ENCODE assay signal across 20 cellular contexts in genomic region chr22:11613898-11614755, GRCh38.
DNase-seq lines count a peak whose midpoint lies in the region; ATAC-seq, FAIRE-seq and TF ChIP-seq lines count a peak whose summit lies in the region.
"Had no signal": no experiment of that assay in that cellular context is flagged by ENCODE, and none has a peak within 500 bp of the region (broad histone marks: within the 10 kb centered on the region; RNA-seq: fewer than 3 reads in every experiment).

No MANE protein-coding gene starts in this region.

- H4K20me1 ChIP-seq in neural progenitor cell (ENCODE audit: low read depth): no peaks in the 10 kb centered on the region

- no peak overlapping the region for H3K4me2 ChIP-seq in neural progenitor cell

- no peaks in the 10 kb centered on the region for H3K27me3 ChIP-seq in spleen (replicated peaks in 1 of 7)
- no peaks in the 10 kb centered on the region for H3K27me3 ChIP-seq in neural progenitor cell
- H3K27me3 ChIP-seq: BE2C had no signal

- H3K36me3 ChIP-seq in kidney (ENCODE audit: control insufficient read depth in 1 of 2, insufficient read depth in 2 of 2, low read length in 2 of 2) (no peaks in the 10 kb centered on the region), spleen (no peaks in the 10 kb centered on the region), neural progenitor cell (no peaks in the 10 kb centered on the region)
- H3K36me3 ChIP-seq: BE2C, HAP-1 had no signal

- TF ChIP-seq CTCF in kidney (IDR thresholded peaks at IDR 0.05; ENCODE audit: borderline replicate concordance, extremely low read depth, insufficient read depth) (no peak), spleen (IDR thresholded peaks at IDR 0.05 in 8 of 11, conservative IDR thresholded peaks at IDR 0.05 in 3 of 11) (no peak), neural progenitor cell (IDR thresholded peaks at IDR 0.05) (no peak)

- peaks cover 2% of the 10 kb centered on the region for H3K36me3 Mint-ChIP-seq in neural progenitor cell

- no peaks in the 10 kb centered on the region for H3K4me1 Mint-ChIP-seq in neural progenitor cell

- H3K27ac ChIP-seq in kidney (ENCODE audit: low read depth in 2 of 2, low read length in 2 of 2): no peak overlapping the region
- H3K27ac ChIP-seq in spleen: no peak overlapping the region
- H3K27ac ChIP-seq in neural progenitor cell: no peak overlapping the region
- H3K27ac ChIP-seq: GM23248, HL-60 had no signal

- H3K27ac Mint-ChIP-seq in neural progenitor cell: no peak overlapping the region
- H3K27ac Mint-ChIP-seq: CD4-positive, CD25-positive, alpha-beta regulatory T cell; CD8-positive, alpha-beta memory T cell had no signal

- H3K4me1 ChIP-seq in kidney (ENCODE audit: control insufficient read depth in 1 of 2, insufficient read depth in 1 of 2, low read depth in 1 of 2, low read length in 2 of 2): no peaks in the 10 kb centered on the region
- H3K4me1 ChIP-seq in spleen: no peaks in the 10 kb centered on the region
- H3K4me1 ChIP-seq in neural progenitor cell: no peaks in the 10 kb centered on the region
- H3K4me1 ChIP-seq: BE2C, HAP-1 had no signal

- H3K9me3 ChIP-seq in kidney (ENCODE audit: control insufficient read depth in 1 of 2, low read length in 2 of 2): peaks cover 0 to 4% of the 10 kb centered on the region in 2 donors
- H3K9me3 ChIP-seq in spleen: peaks cover 8 to 100% (median 86%) of the 10 kb centered on the region in 8 donors
- H3K9me3 ChIP-seq in neural progenitor cell (ENCODE audit: low read depth): peaks cover 70% of the 10 kb centered on the region

- H2AFZ ChIP-seq in neural progenitor cell (replicated peaks): no peak overlapping the region
- H2AFZ ChIP-seq: GM23248 had no signal

- H3K9ac ChIP-seq in kidney (ENCODE audit: low read length in 2 of 2) (no peak overlapping the region), neural progenitor cell (no peak overlapping the region)
- H3K9ac ChIP-seq: GM23248 had no signal

- FAIRE-seq in kidney (lab: Jason Lieb, UNC): no peak
- FAIRE-seq: D721Med, G401.6, GM12892, GM18507 had no signal

- H3K79me2 ChIP-seq in neural progenitor cell (ENCODE audit: low read depth): no peaks in the 10 kb centered on the region

- DNase-seq in GM03348 (ENCODE audit: low spot score): peak; percentile 3
- peak; percentile 56 for DNase-seq in kidney
- DNase-seq in spleen: peak; percentile 56
- no peak for DNase-seq in SK-N-DZ (ENCODE audit: low spot score)
- no peak for DNase-seq in neural progenitor cell (ENCODE audit: low spot score)
- DNase-seq: ACHN; BE2C; C1 segment of cervical spinal cord; CD4-positive, CD25-positive, alpha-beta regulatory T cell; CD8-positive, alpha-beta memory T cell; COR-L47; GM23248 had no signal

- ATAC-seq in HG02938 (IDR thresholded peaks at IDR 0.05; ENCODE audit: unreplicated experiment): no peak
- no peak for ATAC-seq in HG03108 (IDR thresholded peaks at IDR 0.05; ENCODE audit: unreplicated experiment)

- peaks cover 88% of the 10 kb centered on the region for H3K9me3 Mint-ChIP-seq in neural progenitor cell

- WGBS in spleen, 5 donors: 86 to 88% (median 87%) methylated on average over 26 of the region's 26 CpGs

- H3K4me3 ChIP-seq in kidney (ENCODE audit: low read length in 2 of 2) (no peak overlapping the region), spleen (no peak overlapping the region), neural progenitor cell (no peak overlapping the region)
- H3K4me3 ChIP-seq: GM23248, HAP-1 had no signal

- TF ChIP-seq POLR2A in spleen (IDR thresholded peaks at IDR 0.05): no peak

- intact Hi-C loops in kidney (cut with DNase I): no loop called here
- intact Hi-C loops in spleen (cut with DNase I; ENCODE audit: low total_unique reads): no loop called here

- H3F3A ChIP-seq in neural progenitor cell (ENCODE audit: low read depth): no peaks in the 10 kb centered on the region

- no peak overlapping the region for H3K4me3 Mint-ChIP-seq in neural progenitor cell
- H3K4me3 Mint-ChIP-seq: CD4-positive, CD25-positive, alpha-beta regulatory T cell; CD8-positive, alpha-beta memory T cell had no signal

- H3K27me3 Mint-ChIP-seq in neural progenitor cell (ENCODE audit: insufficient read depth, low read depth): peaks cover 20% of the 10 kb centered on the region
- H3K27me3 Mint-ChIP-seq: CD4-positive, CD25-positive, alpha-beta regulatory T cell had no signal

Comparison
In these comparisons a context has a peak if more than half of its experiments do, and no peak if none do; other contexts are left out.
1. DNase-seq: peak in GM03348 (single experiment), kidney (single experiment) and spleen (single experiment); none in SK-N-DZ (single experiment) and neural progenitor cell (single experiment).